Comparison of ENCODE assay signal across 8 cellular contexts in the genomic region with DNA sequence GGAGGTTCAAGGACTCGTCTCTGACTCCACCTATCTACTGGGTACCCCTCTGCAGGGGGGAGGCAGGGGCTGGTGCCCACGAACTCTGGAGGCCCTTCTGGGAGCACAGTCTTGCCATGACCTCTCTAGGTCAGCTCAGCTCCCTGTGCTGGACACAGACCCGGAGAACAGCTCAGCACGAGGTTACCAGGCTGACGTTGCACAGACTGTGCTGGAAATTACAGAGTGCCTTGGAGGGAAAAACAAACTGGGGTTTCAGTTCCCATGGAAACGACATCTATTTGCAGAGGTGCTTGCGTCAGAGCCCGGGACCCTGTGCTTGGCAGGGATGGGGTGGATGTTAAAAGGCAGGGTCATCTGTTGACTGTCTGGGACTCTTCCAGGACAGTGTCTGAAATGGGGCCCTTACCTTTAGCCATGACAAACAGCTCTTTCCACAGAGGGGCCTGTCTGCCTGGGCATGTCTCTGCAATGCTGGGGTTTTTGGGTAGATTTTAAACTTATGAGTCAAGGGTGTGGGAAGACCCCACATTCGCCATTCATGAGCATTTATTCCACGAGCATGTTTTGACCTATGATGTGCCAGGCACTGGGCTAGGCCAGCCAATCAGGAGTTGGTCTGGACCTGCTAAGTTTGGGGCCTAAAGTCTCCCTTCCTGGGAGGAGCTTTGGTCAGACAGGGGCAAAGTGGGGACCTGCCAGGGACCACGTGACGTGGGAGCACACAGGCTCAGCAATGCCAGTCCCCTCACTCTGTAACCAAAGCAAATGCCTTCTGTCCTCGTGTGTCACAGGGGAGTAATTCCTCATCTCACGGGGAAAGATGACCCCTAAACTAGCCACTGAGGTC. TPM values are rescaled to one million over a fixed set of nuclear protein-coding genes. Genes with fewer than 3 reads are reported as not detected.
DNase-seq lines count a peak whose midpoint lies in the region; ATAC-seq and TF ChIP-seq lines count a peak whose summit lies in the region.

No MANE protein-coding gene starts in this region.

- ATAC-seq in HG02981 (IDR thresholded peaks at IDR 0.05; ENCODE audit: unreplicated experiment) (peak; percentile 37), HG02623 (IDR thresholded peaks at IDR 0.05; ENCODE audit: unreplicated experiment) (no peak)

- H3K27me3 ChIP-seq in esophagus muscularis mucosa (no peaks in the 10 kb centered on the region), neural cell (ENCODE audit: insufficient read depth, low read depth, low read length) (no peaks in the 10 kb centered on the region)

- 31% methylated on average over 13 of the region's 14 CpGs for WGBS in esophagus muscularis mucosa

- no peaks in the 10 kb centered on the region for H4K20me1 ChIP-seq in neural cell (ENCODE audit: insufficient read depth)

- TF ChIP-seq CTCF in GM13977 (IDR thresholded peaks at IDR 0.05; ENCODE audit: extremely low read depth, insufficient read depth, missing control alignments) (no peak), esophagus muscularis mucosa (IDR thresholded peaks at IDR 0.05) (no peak), neural cell (IDR thresholded peaks at IDR 0.05; ENCODE audit: poor library complexity, severe bottlenecking) (no peak)

- peak overlapping the region; percentile 22 for H3K4me2 ChIP-seq in neural cell (ENCODE audit: low read length)

- H3K4me3 ChIP-seq in esophagus muscularis mucosa (no peak overlapping the region), neural cell (ENCODE audit: low read length) (peak overlapping the region; percentile 47)

- peak overlapping the region; percentile 49 for H3K9ac ChIP-seq in neural cell (ENCODE audit: low read length)

- DNase-seq in GM13977 (ENCODE audit: low spot score) = peak; percentile 75
- peak; percentile 65 to 75 for DNase-seq in activated CD4-positive, alpha-beta T cell treated with anti-CD3 and anti-CD28 coated beads, Interleukin-2, amount 50 U/mL, for 48 hours
- DNase-seq in esophagus muscularis mucosa (ENCODE audit: extremely low spot score) = peak; percentile 97
- no peak for DNase-seq in NCI-H1105 (lab: John Stamatoyannopoulos, UW)
- no peak for DNase-seq in cerebellum (ENCODE audit: low spot score)

- in situ Hi-C loops in GM13977 (cut with MboI; ENCODE audit: low pct_unique_long_range_greater_than_20kb, low sequenced_read_pairs, unreplicated experiment) = no loop called here

- H3K36me3 ChIP-seq in esophagus muscularis mucosa (no peaks in the 10 kb centered on the region), neural cell (ENCODE audit: insufficient read depth, low read length) (no peaks in the 10 kb centered on the region)

- peaks cover 68 to 77% (median 71%) of the 10 kb centered on the region in 4 donors for H3K4me1 ChIP-seq in esophagus muscularis mucosa

- TF ChIP-seq POLR2A in esophagus muscularis mucosa (IDR thresholded peaks at IDR 0.05; ENCODE audit: low read depth) = no peak

- H3K9me3 ChIP-seq in esophagus muscularis mucosa = no peaks in the 10 kb centered on the region
- H3K9me3 ChIP-seq in neural cell (ENCODE audit: low read length) = no peaks in the 10 kb centered on the region

- H3K27ac ChIP-seq in esophagus muscularis mucosa (replicated peaks in 1 of 4) (peak overlapping the region; percentile 82 to 90 (median 88)), neural cell (ENCODE audit: low read length) (peak overlapping the region; percentile 62)

- TF ChIP-seq EP300 in esophagus muscularis mucosa (IDR thresholded peaks at IDR 0.05) = peak; percentile 88
- peak; percentile 25 for TF ChIP-seq EP300 in neural cell (conservative IDR thresholded peaks at IDR 0.05; ENCODE audit: poor library complexity, severe bottlenecking)

- peak overlapping the region; percentile 12 for H2AFZ ChIP-seq in neural cell (ENCODE audit: low read depth, low read length)

- no peaks in the 10 kb centered on the region for H3K9me2 ChIP-seq in neural cell (ENCODE audit: insufficient read depth, low read length)

- no peaks in the 10 kb centered on the region for H3F3A ChIP-seq in neural cell (ENCODE audit: insufficient read depth, low read length, poor library complexity, severe bottlenecking)

- intact Hi-C loops in esophagus muscularis mucosa (cut with DNase I) = no loop called here

- no peaks in the 10 kb centered on the region for H3K79me2 ChIP-seq in neural cell (replicated peaks; ENCODE audit: insufficient read depth, low read length)

- no peak for TF ChIP-seq RAD21 in neural cell (conservative IDR thresholded peaks at IDR 0.05)

TF ChIP-seq in neural cell, 6 proteins besides CTCF, POLR2A, EP300 and RAD21:
- no peak for TF ChIP-seq MXI1 (conservative IDR thresholded peaks at IDR 0.05; ENCODE audit: poor library complexity, severe bottlenecking)
- peak; percentile 55 for TF ChIP-seq POLR2AphosphoS5 (IDR thresholded peaks at IDR 0.05)

RNA-seq across cellular contexts. Expression of a gene that starts 22.5 kb away (rescaled TPM):
- total RNA-seq in esophagus muscularis mucosa = under 1 TPM in 1 of 4 donors, not detected in 3; 0.33 TPM
- polyA plus RNA-seq in neural cell = not detected in 2 replicates
- polyA minus RNA-seq in neural cell = not detected in 2 replicates
- not detected for total RNA-seq in cerebellum

RNA-seq across cellular contexts. Expression of a gene that starts 41.4 kb away (rescaled TPM):
- not detected for total RNA-seq in esophagus muscularis mucosa
- not detected in 2 replicates for polyA plus RNA-seq in neural cell
- not detected in 2 replicates for polyA minus RNA-seq in neural cell
- not detected for total RNA-seq in cerebellum

Comparison
In these comparisons a context has a peak if more than half of its experiments do, and no peak if none do; other contexts are left out.
1. DNase-seq: peak in GM13977 (single experiment), activated CD4-positive, alpha-beta T cell treated with anti-CD3 and anti-CD28 coated beads, Interleukin-2, amount 50 U/mL, for 48 hours (2 of 2) and esophagus muscularis mucosa (single experiment); none in NCI-H1105 (single experiment) and cerebellum (single experiment).